8 cellular contexts compared by ENCODE assay signal in the genomic region with DNA sequence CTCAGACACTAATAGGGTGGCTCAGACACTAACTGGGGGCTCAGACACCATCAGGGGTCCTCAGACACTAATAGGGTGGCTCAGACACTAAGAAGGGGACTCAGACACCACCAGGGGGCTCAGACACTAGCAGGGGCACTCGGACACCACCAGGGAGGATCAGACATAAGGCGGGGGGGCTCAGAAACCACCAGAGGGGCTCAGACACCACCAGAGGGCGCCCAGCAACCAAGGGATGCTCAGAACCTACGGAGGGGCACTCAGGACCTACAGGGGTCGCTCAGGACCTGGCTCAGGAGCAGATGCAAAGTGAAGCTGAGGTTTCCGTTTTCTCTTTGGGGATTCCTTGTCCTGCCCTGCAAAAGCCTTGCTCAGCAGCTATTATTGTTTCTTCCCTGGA.
A peak's percentile ranks its signal among the peaks of the same experiment; 100 is the strongest.
DNase-seq lines count a peak whose midpoint lies in the region; ATAC-seq lines count a peak whose summit lies in the region.

No MANE protein-coding gene starts in this region.

- DNase-seq in GDM1 (lab: John Stamatoyannopoulos, UW) = peak; percentile 57
- peak; percentile 28 to 80 for DNase-seq in NCI-H526 (lab: John Stamatoyannopoulos, UW)
- peak; percentile 58 for DNase-seq in activated T-cell treated with anti-CD3 and anti-CD28 coated beads for 4 hours
- peak; percentile 50 to 63 for DNase-seq in stimulated activated CD4-positive, alpha-beta T cell treated with anti-CD3 and anti-CD28 coated beads, Interleukin-1b, Interleukin-23, amount 100 ng/mL, for 4 hours (ENCODE audit: low read depth in 2 of 2)
- no peak for DNase-seq in hepatic stellate cell (ENCODE audit: low spot score)
- DNase-seq in GOT3 (lab: John Stamatoyannopoulos, UW) = no peak

- ATAC-seq in HG02870 (IDR thresholded peaks at IDR 0.05; ENCODE audit: unreplicated experiment) (no peak), GM21390 (IDR thresholded peaks at IDR 0.05; ENCODE audit: unreplicated experiment) (no peak)

Comparison
In these comparisons a context has a peak if more than half of its experiments do, and no peak if none do; other contexts are left out.
1. DNase-seq: peak in GDM1 (single experiment), NCI-H526 (2 of 2), activated T-cell treated with anti-CD3 and anti-CD28 coated beads for 4 hours (single experiment) and stimulated activated CD4-positive, alpha-beta T cell treated with anti-CD3 and anti-CD28 coated beads, Interleukin-1b, Interleukin-23, amount 100 ng/mL, for 4 hours (2 of 2); none in hepatic stellate cell (single experiment) and GOT3 (single experiment).